ENCODE assay signal across 19 cellular contexts in the genomic region with DNA sequence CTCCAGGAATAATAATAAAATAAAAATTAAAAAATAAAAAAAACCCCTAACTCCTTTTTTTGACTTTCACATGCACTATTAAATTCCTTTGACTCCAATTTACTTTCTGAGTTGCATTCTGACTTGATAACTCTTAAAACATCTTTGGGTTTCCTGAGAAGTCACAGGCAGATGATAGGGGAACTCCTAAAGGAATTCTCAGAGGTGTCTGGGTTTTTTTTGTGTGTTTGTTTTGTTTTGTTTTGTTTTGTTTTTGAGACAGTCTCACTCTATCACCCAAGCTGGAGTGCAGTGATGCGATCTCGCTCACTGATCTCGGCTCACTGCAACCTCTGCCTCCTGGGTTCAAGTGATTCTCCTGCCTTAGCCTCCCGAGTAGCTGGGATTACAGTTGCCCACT. TPM values are rescaled to one million over a fixed set of nuclear protein-coding genes. Genes with fewer than 3 reads are reported as not detected.
A peak's percentile ranks its signal among the peaks of the same experiment; 100 is the strongest.
DNase-seq lines count a peak whose midpoint lies in the region; ATAC-seq, FAIRE-seq and TF ChIP-seq lines count a peak whose summit lies in the region.
"Had no signal": no experiment of that assay in that cellular context is flagged by ENCODE, and none has a peak within 500 bp of the region (broad histone marks: within the 10 kb centered on the region; RNA-seq: fewer than 3 reads in every experiment).

No MANE protein-coding gene starts in this region.

- peaks cover 10% of the 10 kb centered on the region for H3K36me3 Mint-ChIP-seq in stimulated activated memory B cell treated with anti-CD40 and anti-IgM and Interleukin-4, amounts not matched to agents 10 μg/mL and 1 μg/mL and 100 μg/mL, for 72 hours
- H3K36me3 Mint-ChIP-seq: CD4-positive, CD25-positive, alpha-beta regulatory T cell had no signal

- in situ Hi-C loops in GM13976 (cut with MboI; ENCODE audit: low sequenced_read_pairs, unreplicated experiment): no loop called here

- H3K4me3 Mint-ChIP-seq in stimulated activated memory B cell treated with anti-CD40 and anti-IgM and Interleukin-4, amounts not matched to agents 10 μg/mL and 1 μg/mL and 100 μg/mL, for 72 hours: peak overlapping the region; percentile 21
- H3K4me3 Mint-ChIP-seq: CD4-positive, CD25-positive, alpha-beta regulatory T cell had no signal

- peaks cover 6% of the 10 kb centered on the region for H3K27me3 Mint-ChIP-seq in stimulated activated memory B cell treated with anti-CD40 and anti-IgM and Interleukin-4, amounts not matched to agents 10 μg/mL and 1 μg/mL and 100 μg/mL, for 72 hours

- peak overlapping the region; percentile 71 for H3K27ac Mint-ChIP-seq in stimulated activated memory B cell treated with anti-CD40 and anti-IgM and Interleukin-4, amounts not matched to agents 10 μg/mL and 1 μg/mL and 100 μg/mL, for 72 hours
- H3K27ac Mint-ChIP-seq: CD4-positive, CD25-positive, alpha-beta regulatory T cell had no signal

- DNase-seq in GM18507 (ENCODE audit: extremely low spot score, insufficient read length, low read depth) (no peak), GM13976 (ENCODE audit: low spot score) (no peak), dedifferentiated amniotic fluid mesenchymal stem cell (ENCODE audit: extremely low spot score) (no peak), foreskin keratinocyte (no peak)
- DNase-seq: 8988T; ACHN; Calu3; CD4-positive, CD25-positive, alpha-beta regulatory T cell; DMS 273 treated with DMSO at 0.1 percent for 48 hours; Kasumi-1 had no signal

- FAIRE-seq in GM18507 (lab: Jason Lieb, UNC): peak; percentile 50
- FAIRE-seq: GM12891, H54, K562 had no signal

- peak; percentile 43 for ATAC-seq in GM21786 (IDR thresholded peaks at IDR 0.05; ENCODE audit: unreplicated experiment)
- ATAC-seq in HG02798 (IDR thresholded peaks at IDR 0.05; ENCODE audit: poor library complexity, unreplicated experiment): peak; percentile 41
- peak; percentile 51 for ATAC-seq in stimulated activated memory B cell treated with anti-CD40 and anti-IgM and Interleukin-4, amounts not matched to agents 10 μg/mL and 1 μg/mL and 100 μg/mL, for 72 hours
- ATAC-seq in foreskin keratinocyte: no peak
- ATAC-seq: HCT116, K562 had no signal

- H3K9me3 Mint-ChIP-seq in stimulated activated memory B cell treated with anti-CD40 and anti-IgM and Interleukin-4, amounts not matched to agents 10 μg/mL and 1 μg/mL and 100 μg/mL, for 72 hours: peaks cover 6% of the 10 kb centered on the region

- H3K27me3 ChIP-seq in foreskin keratinocyte: no peaks in the 10 kb centered on the region
- H3K27me3 ChIP-seq: BLaER1 treated with 17β-estradiol and CSF1 and Interleukin-3, amounts not matched to agents 10 nM and 100 nM had no signal

- H3K4me1 ChIP-seq in foreskin keratinocyte: no peaks in the 10 kb centered on the region
- H3K4me1 ChIP-seq: BLaER1 treated with 17β-estradiol and CSF1 and Interleukin-3, amounts not matched to agents 10 nM and 100 nM had no signal

- H3K4me1 Mint-ChIP-seq in stimulated activated memory B cell treated with anti-CD40 and anti-IgM and Interleukin-4, amounts not matched to agents 10 μg/mL and 1 μg/mL and 100 μg/mL, for 72 hours: peaks cover 33% of the 10 kb centered on the region
- H3K4me1 Mint-ChIP-seq: CD4-positive, CD25-positive, alpha-beta regulatory T cell had no signal

- no peak for TF ChIP-seq CTCF in GM13976 (IDR thresholded peaks at IDR 0.05; ENCODE audit: borderline replicate concordance, control extremely low read depth, extremely low read depth, insufficient read depth, missing control alignments)
- TF ChIP-seq CTCF in foreskin keratinocyte (conservative IDR thresholded peaks at IDR 0.05): no peak

- H3K27ac ChIP-seq in foreskin keratinocyte: no peak overlapping the region
- H3K27ac ChIP-seq: BLaER1 treated with 17β-estradiol and CSF1 and Interleukin-3, amounts not matched to agents 10 nM and 100 nM had no signal

RNA-seq across cellular contexts. Expression of a gene that starts 52.7 kb away (rescaled TPM):
- not detected in 2 replicates for total RNA-seq in foreskin keratinocyte
- polyA plus RNA-seq in foreskin keratinocyte: not detected in 2 replicates
- total RNA-seq: Daoy had no signal
